22 cellular contexts compared by ENCODE assay signal in the genomic region with DNA sequence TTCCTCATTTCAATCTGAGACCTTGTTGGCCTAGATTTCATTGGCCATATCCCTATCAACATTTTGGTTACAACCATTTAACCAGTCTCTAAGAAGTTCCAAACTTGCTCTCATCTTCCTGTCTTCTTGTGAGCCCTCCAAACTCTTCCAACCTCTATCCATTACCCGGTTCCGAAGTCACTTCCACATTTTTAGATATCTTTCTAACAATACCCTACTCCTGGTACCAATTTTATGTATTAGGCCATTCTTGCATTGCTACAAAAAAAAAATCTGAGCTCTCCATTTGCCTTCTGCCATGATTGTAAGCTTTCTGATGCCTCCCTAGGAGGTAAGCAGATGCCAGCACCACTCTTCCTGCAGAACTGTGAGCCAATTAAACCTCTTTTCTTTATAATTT.
"Had no signal": no experiment of that assay in that cellular context is flagged by ENCODE, and none has a peak within 500 bp of the region (broad histone marks: within the 10 kb centered on the region; RNA-seq: fewer than 3 reads in every experiment).

No MANE protein-coding gene starts in this region.

- H3K27me3 ChIP-seq: dorsolateral prefrontal cortex, heart left ventricle, neutrophil, right lobe of liver, suprapubic skin, thyroid gland had no signal

- H3K4me3 ChIP-seq: dorsolateral prefrontal cortex, heart left ventricle, psoas muscle, right lobe of liver, suprapubic skin, thyroid gland had no signal

- H3K9me3 ChIP-seq: neutrophil, psoas muscle, right lobe of liver, suprapubic skin, thyroid gland had no signal

- H3K4me1 ChIP-seq: right lobe of liver, suprapubic skin, thyroid gland had no signal

- ATAC-seq: esophagus mucosa; heart left ventricle; left ventricle myocardium superior; naive thymus-derived CD8-positive, alpha-beta T cell; psoas muscle; right lobe of liver; stimulated activated effector memory CD8-positive, alpha-beta T cell treated with anti-CD3 and anti-CD28 coated beads, Interleukin-12 subunit alpha, Interleukin-12 subunit beta, amount 100 ng/mL, for 72 hours; stimulated activated naive CD8-positive, alpha-beta T cell treated with anti-CD3 and anti-CD28 coated beads, Interleukin-15, Interleukin-2, amounts not matched to agents 100 U/mL and 50 U/mL, for 24 hours had no signal

- DNase-seq: cortex of kidney; dorsolateral prefrontal cortex; effector CD8-positive, alpha-beta T cell; heart left ventricle; hippocampal formation; left colon; left ventricle myocardium superior; mesendoderm; naive thymus-derived CD8-positive, alpha-beta T cell; psoas muscle; retina; right lobe of liver; stimulated activated CD4-positive, alpha-beta T cell treated with anti-CD3 and anti-CD28 coated beads, Interleukin-4, amount 100 ng/mL, for 1 hour; stimulated activated CD8-positive, alpha-beta memory T cell treated with anti-CD3 and anti-CD28 coated beads, Interleukin-4, amount 100 ng/mL, for 48 hours; stimulated activated naive CD8-positive, alpha-beta T cell treated with anti-CD3 and anti-CD28 coated beads, Interleukin-15, Interleukin-2, amounts not matched to agents 100 U/mL and 50 U/mL, for 24 hours; thyroid gland had no signal

- FAIRE-seq: frontal cortex, urothelium cell line had no signal

- H3K36me3 ChIP-seq: neutrophil, thyroid gland had no signal

- H3K27ac ChIP-seq: dorsolateral prefrontal cortex, heart left ventricle, neutrophil, psoas muscle, right lobe of liver, suprapubic skin, thyroid gland had no signal
